Comparison of ENCODE assay signal across 1 cellular context in genomic region chr17:17572010-17572785, GRCh38.
TF ChIP-seq lines count a peak whose summit lies in the region.

No MANE protein-coding gene starts in this region.

TF ChIP-seq in HepG2, 621 proteins besides CTCF, POLR2A, EP300 and RAD21 (continues in another document):
- TF ChIP-seq HNF4A (CRISPR knock-in tag; IDR thresholded peaks at IDR 0.05) (peak; percentile 89), SIX1 (CRISPR knock-in tag; IDR thresholded peaks at IDR 0.05; ENCODE audit: borderline replicate concordance) (no peak), STAG1 (CRISPR knock-in tag; IDR thresholded peaks at IDR 0.05) (0 out of 2 replicates have a peak, but pooled peaks have one; percentile 6), ZZZ3 (CRISPR knock-in tag; IDR thresholded peaks at IDR 0.05; ENCODE audit: borderline replicate concordance) (no peak), HES4 (CRISPR knock-in tag; IDR thresholded peaks at IDR 0.05; ENCODE audit: borderline replicate concordance) (0 out of 2 replicates have a peak, but pooled peaks have one; percentile 15), FOXA3 (CRISPR knock-in tag; IDR thresholded peaks at IDR 0.05) (0 out of 2 replicates have a peak, but pooled peaks have one; percentile 12), ZNF124 (CRISPR knock-in tag; IDR thresholded peaks at IDR 0.05) (peak; percentile 65; the same call in 1 of the 2 replicates), ZNF441 (CRISPR knock-in tag; IDR thresholded peaks at IDR 0.05; ENCODE audit: borderline replicate concordance) (no peak), EEA1 (CRISPR knock-in tag; IDR thresholded peaks at IDR 0.05; ENCODE audit: borderline replicate concordance) (no peak), ZNF768 (CRISPR knock-in tag; IDR thresholded peaks at IDR 0.05) (no peak; the same call in 1 of the 2 replicates), TBL1XR1 (IDR thresholded peaks at IDR 0.05; ENCODE audit: borderline replicate concordance, low read length, partially characterized antibody) (peak; percentile 20), ZFP91 (CRISPR knock-in tag; IDR thresholded peaks at IDR 0.05; ENCODE audit: borderline replicate concordance) (0 out of 2 replicates have a peak, but pooled peaks have one; percentile 29), RBM39 (IDR thresholded peaks at IDR 0.05; ENCODE audit: low read depth, low read length, poor library complexity, severe bottlenecking) (peak; percentile 38), KMT2B (CRISPR knock-in tag; IDR thresholded peaks at IDR 0.05) (no peak), ZNF567 (CRISPR knock-in tag; IDR thresholded peaks at IDR 0.05; ENCODE audit: borderline replicate concordance) (0 out of 2 replicates have a peak, but pooled peaks have one; percentile 62), U2AF2 (IDR thresholded peaks at IDR 0.05; ENCODE audit: low read depth, low read length) (no peak), ZNF317 (CRISPR knock-in tag; IDR thresholded peaks at IDR 0.05) (no peak), ZNF17 (CRISPR knock-in tag; IDR thresholded peaks at IDR 0.05) (no peak), NR2C2 (CRISPR knock-in tag; IDR thresholded peaks at IDR 0.05; ENCODE audit: borderline replicate concordance) (peak; percentile 59), AGO1 (IDR thresholded peaks at IDR 0.05; ENCODE audit: low read depth, low read length, poor library complexity, severe bottlenecking) (no peak), ZNF331 (CRISPR knock-in tag; IDR thresholded peaks at IDR 0.05) (no peak), ZNF530 (CRISPR knock-in tag; IDR thresholded peaks at IDR 0.05; ENCODE audit: low read depth) (no peak), ZNF337 (CRISPR knock-in tag; IDR thresholded peaks at IDR 0.05; ENCODE audit: borderline replicate concordance, low read depth) (no peak), SALL2 (CRISPR knock-in tag; IDR thresholded peaks at IDR 0.05) (peak; percentile 67; the same call in 1 of the 2 replicates), KAT8 (CRISPR knock-in tag; IDR thresholded peaks at IDR 0.05) (peak; percentile 70), ZMYM3 (CRISPR knock-in tag; IDR thresholded peaks at IDR 0.05) (peak; percentile 91)
- TF ChIP-seq, protein P1, sequence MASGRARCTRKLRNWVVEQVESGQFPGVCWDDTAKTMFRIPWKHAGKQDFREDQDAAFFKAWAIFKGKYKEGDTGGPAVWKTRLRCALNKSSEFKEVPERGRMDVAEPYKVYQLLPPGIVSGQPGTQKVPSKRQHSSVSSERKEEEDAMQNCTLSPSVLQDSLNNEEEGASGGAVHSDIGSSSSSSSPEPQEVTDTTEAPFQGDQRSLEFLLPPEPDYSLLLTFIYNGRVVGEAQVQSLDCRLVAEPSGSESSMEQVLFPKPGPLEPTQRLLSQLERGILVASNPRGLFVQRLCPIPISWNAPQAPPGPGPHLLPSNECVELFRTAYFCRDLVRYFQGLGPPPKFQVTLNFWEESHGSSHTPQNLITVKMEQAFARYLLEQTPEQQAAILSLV (CRISPR knock-in tag; IDR thresholded peaks at IDR 0.05; ENCODE audit: borderline replicate concordance), result no peak
- TF ChIP-seq, protein P2, sequence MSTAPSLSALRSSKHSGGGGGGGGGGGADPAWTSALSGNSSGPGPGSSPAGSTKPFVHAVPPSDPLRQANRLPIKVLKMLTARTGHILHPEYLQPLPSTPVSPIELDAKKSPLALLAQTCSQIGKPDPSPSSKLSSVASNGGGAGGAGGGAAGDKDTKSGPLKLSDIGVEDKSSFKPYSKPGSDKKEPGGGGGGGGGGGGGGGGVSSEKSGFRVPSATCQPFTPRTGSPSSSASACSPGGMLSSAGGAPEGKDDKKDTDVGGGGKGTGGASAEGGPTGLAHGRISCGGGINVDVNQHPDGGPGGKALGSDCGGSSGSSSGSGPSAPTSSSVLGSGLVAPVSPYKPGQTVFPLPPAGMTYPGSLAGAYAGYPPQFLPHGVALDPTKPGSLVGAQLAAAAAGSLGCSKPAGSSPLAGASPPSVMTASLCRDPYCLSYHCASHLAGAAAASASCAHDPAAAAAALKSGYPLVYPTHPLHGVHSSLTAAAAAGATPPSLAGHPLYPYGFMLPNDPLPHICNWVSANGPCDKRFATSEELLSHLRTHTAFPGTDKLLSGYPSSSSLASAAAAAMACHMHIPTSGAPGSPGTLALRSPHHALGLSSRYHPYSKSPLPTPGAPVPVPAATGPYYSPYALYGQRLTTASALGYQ (CRISPR knock-in tag; IDR thresholded peaks at IDR 0.05), result no peak
- TF ChIP-seq, protein P3, sequence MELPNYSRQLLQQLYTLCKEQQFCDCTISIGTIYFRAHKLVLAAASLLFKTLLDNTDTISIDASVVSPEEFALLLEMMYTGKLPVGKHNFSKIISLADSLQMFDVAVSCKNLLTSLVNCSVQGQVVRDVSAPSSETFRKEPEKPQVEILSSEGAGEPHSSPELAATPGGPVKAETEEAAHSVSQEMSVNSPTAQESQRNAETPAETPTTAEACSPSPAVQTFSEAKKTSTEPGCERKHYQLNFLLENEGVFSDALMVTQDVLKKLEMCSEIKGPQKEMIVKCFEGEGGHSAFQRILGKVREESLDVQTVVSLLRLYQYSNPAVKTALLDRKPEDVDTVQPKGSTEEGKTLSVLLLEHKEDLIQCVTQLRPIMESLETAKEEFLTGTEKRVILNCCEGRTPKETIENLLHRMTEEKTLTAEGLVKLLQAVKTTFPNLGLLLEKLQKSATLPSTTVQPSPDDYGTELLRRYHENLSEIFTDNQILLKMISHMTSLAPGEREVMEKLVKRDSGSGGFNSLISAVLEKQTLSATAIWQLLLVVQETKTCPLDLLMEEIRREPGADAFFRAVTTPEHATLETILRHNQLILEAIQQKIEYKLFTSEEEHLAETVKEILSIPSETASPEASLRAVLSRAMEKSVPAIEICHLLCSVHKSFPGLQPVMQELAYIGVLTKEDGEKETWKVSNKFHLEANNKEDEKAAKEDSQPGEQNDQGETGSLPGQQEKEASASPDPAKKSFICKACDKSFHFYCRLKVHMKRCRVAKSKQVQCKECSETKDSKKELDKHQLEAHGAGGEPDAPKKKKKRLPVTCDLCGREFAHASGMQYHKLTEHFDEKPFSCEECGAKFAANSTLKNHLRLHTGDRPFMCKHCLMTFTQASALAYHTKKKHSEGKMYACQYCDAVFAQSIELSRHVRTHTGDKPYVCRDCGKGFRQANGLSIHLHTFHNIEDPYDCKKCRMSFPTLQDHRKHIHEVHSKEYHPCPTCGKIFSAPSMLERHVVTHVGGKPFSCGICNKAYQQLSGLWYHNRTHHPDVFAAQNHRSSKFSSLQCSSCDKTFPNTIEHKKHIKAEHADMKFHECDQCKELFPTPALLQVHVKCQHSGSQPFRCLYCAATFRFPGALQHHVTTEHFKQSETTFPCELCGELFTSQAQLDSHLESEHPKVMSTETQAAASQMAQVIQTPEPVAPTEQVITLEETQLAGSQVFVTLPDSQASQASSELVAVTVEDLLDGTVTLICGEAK (IDR thresholded peaks at IDR 0.05), result no peak
- TF ChIP-seq, protein P3 (CRISPR knock-in tag; IDR thresholded peaks at IDR 0.05), result no peak
- TF ChIP-seq, protein P4, sequence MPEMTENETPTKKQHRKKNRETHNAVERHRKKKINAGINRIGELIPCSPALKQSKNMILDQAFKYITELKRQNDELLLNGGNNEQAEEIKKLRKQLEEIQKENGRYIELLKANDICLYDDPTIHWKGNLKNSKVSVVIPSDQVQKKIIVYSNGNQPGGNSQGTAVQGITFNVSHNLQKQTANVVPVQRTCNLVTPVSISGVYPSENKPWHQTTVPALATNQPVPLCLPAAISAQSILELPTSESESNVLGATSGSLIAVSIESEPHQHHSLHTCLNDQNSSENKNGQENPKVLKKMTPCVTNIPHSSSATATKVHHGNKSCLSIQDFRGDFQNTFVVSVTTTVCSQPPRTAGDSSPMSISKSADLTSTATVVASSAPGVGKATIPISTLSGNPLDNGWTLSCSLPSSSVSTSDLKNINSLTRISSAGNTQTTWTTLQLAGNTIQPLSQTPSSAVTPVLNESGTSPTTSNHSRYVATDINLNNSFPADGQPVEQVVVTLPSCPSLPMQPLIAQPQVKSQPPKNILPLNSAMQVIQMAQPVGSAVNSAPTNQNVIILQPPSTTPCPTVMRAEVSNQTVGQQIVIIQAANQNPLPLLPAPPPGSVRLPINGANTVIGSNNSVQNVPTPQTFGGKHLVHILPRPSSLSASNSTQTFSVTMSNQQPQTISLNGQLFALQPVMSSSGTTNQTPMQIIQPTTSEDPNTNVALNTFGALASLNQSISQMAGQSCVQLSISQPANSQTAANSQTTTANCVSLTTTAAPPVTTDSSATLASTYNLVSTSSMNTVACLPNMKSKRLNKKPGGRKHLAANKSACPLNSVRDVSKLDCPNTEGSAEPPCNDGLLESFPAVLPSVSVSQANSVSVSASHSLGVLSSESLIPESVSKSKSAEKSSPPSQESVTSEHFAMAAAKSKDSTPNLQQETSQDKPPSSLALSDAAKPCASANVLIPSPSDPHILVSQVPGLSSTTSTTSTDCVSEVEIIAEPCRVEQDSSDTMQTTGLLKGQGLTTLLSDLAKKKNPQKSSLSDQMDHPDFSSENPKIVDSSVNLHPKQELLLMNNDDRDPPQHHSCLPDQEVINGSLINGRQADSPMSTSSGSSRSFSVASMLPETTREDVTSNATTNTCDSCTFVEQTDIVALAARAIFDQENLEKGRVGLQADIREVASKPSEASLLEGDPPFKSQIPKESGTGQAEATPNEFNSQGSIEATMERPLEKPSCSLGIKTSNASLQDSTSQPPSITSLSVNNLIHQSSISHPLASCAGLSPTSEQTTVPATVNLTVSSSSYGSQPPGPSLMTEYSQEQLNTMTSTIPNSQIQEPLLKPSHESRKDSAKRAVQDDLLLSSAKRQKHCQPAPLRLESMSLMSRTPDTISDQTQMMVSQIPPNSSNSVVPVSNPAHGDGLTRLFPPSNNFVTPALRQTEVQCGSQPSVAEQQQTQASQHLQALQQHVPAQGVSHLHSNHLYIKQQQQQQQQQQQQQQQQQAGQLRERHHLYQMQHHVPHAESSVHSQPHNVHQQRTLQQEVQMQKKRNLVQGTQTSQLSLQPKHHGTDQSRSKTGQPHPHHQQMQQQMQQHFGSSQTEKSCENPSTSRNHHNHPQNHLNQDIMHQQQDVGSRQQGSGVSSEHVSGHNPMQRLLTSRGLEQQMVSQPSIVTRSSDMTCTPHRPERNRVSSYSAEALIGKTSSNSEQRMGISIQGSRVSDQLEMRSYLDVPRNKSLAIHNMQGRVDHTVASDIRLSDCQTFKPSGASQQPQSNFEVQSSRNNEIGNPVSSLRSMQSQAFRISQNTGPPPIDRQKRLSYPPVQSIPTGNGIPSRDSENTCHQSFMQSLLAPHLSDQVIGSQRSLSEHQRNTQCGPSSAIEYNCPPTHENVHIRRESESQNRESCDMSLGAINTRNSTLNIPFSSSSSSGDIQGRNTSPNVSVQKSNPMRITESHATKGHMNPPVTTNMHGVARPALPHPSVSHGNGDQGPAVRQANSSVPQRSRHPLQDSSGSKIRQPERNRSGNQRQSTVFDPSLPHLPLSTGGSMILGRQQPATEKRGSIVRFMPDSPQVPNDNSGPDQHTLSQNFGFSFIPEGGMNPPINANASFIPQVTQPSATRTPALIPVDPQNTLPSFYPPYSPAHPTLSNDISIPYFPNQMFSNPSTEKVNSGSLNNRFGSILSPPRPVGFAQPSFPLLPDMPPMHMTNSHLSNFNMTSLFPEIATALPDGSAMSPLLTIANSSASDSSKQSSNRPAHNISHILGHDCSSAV (CRISPR knock-in tag; IDR thresholded peaks at IDR 0.05; ENCODE audit: borderline replicate concordance), result no peak
- TF ChIP-seq, protein P5, sequence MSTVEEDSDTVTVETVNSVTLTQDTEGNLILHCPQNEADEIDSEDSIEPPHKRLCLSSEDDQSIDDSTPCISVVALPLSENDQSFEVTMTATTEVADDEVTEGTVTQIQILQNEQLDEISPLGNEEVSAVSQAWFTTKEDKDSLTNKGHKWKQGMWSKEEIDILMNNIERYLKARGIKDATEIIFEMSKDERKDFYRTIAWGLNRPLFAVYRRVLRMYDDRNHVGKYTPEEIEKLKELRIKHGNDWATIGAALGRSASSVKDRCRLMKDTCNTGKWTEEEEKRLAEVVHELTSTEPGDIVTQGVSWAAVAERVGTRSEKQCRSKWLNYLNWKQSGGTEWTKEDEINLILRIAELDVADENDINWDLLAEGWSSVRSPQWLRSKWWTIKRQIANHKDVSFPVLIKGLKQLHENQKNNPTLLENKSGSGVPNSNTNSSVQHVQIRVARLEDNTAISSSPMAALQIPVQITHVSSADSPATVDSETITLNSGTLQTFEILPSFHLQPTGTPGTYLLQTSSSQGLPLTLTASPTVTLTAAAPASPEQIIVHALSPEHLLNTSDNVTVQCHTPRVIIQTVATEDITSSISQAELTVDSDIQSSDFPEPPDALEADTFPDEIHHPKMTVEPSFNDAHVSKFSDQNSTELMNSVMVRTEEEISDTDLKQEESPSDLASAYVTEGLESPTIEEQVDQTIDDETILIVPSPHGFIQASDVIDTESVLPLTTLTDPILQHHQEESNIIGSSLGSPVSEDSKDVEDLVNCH (CRISPR knock-in tag; IDR thresholded peaks at IDR 0.05), result 0 out of 2 replicates have a peak, but pooled peaks have one; percentile 60
